In the genomic region with DNA sequence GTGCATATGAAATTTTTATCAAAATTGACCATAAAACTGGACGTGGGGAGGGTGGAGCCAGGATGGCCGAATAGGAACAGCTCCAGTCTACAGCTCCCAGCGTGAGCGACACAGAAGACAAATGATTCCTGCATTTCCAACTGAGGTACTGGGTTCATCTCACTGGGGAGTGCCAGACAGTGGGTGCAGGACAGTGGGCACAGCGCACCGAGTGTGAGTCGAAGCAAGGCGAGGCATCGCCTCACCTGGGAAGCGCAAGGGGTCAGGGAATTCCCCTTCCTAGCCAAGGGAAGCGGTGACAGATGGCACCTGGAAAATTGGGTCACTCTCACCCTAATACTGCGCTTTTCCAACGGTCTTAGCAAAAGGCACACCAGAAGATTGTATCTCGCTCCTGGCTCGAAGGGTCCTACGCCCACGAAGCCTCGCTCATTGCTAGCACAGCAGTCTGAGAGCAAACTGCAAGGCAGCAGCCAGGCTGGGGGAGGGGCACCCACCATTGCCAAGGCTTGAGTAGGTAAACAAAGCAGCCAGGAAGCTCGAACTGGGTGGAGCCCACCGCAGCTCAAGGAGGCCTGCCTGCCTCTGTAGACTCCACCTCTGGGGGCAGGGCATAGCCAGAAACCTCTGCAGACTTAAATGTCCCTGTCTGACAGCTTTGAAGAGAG, we compare ENCODE assay signal across 8 cellular contexts. TPM values are rescaled to one million over a fixed set of nuclear protein-coding genes. Genes with fewer than 3 reads are reported as not detected.
DNase-seq lines count a peak whose midpoint lies in the region; FAIRE-seq and TF ChIP-seq lines count a peak whose summit lies in the region.
"Not testable (repeated sequence)": the region's sequence is repeated elsewhere in the genome, so short reads cannot be mapped to it uniquely, and the experiment has no call there.

No MANE protein-coding gene starts in this region.

- H2BK5ac ChIP-seq in trophoblast cell (ENCODE audit: low read depth, low read length, poor library complexity), result peak overlapping the region; percentile 9

- H3K27ac ChIP-seq in AG04450 (ENCODE audit: low read depth, low read length); endodermal cell (ENCODE audit: low read depth, low read length); kidney (ENCODE audit: low read depth in 2 of 2, low read length in 2 of 2); trophoblast cell (ENCODE audit: low read depth, low read length): not testable (repeated sequence)

- peak overlapping the region; percentile 68 for H3K4me3 Mint-ChIP-seq in endodermal cell

- H2AFZ ChIP-seq in Loucy (ENCODE audit: low read length) (peak overlapping the region; percentile 49; the same call in 1 of the 2 replicates), trophoblast cell (ENCODE audit: insufficient read depth, low read length, poor library complexity) (peak overlapping the region; percentile 56)

- not testable (repeated sequence) for H3F3A ChIP-seq in Loucy (ENCODE audit: low read depth)

- POLR2A ChIA-PET in AG04450 (lab: Yijun Ruan, JAX), result not testable (repeated sequence)

- H3K23ac ChIP-seq in trophoblast cell (ENCODE audit: low read length), result not testable (repeated sequence)

- H3K79me2 ChIP-seq in Loucy (ENCODE audit: insufficient read depth, low read length); trophoblast cell (ENCODE audit: control insufficient read depth, insufficient read depth, low read length, poor library complexity): not testable (repeated sequence)

- not testable (repeated sequence) for H3K9me2 ChIP-seq in Loucy (replicated peaks; ENCODE audit: low read depth, low read length)

- H3K9me3 ChIP-seq in AG04450 (ENCODE audit: control insufficient read depth, insufficient read depth, low read length); Loucy (ENCODE audit: insufficient read depth, low read depth, low read length); endodermal cell (ENCODE audit: control insufficient read depth, low read length); kidney (ENCODE audit: control insufficient read depth in 1 of 2, low read length in 2 of 2); trophoblast cell (ENCODE audit: insufficient read depth, low read depth, low read length): not testable (repeated sequence)

- H2AK5ac ChIP-seq in trophoblast cell (ENCODE audit: low read length), result not testable (repeated sequence)

- H3K27me3 Mint-ChIP-seq in endodermal cell (ENCODE audit: insufficient read depth), result not testable (repeated sequence)

- H3K4me3 ChIP-seq in AG04450 (ENCODE audit: low read depth, low read length) (peak overlapping the region; percentile 20; the same call in 1 of the 2 replicates), endodermal cell (ENCODE audit: low read length) (peak overlapping the region; percentile 72), kidney (ENCODE audit: low read length in 2 of 2) (peak overlapping the region; percentile 42 to 72), trophoblast cell (ENCODE audit: low read depth, low read length) (peak overlapping the region; percentile 41)
- H3K4me3 ChIP-seq in Loucy (ENCODE audit: low read length, poor library complexity, severe bottlenecking), result not testable (repeated sequence)

- H3K27me3 ChIP-seq in AG04450 (ENCODE audit: control insufficient read depth, insufficient read depth, low read length); Loucy (ENCODE audit: insufficient read depth, low read length, poor library complexity, severe bottlenecking); endodermal cell (ENCODE audit: control insufficient read depth, insufficient read depth, low read length, poor library complexity, severe bottlenecking); trophoblast cell (ENCODE audit: insufficient read depth, low read length): not testable (repeated sequence)

- peak overlapping the region; percentile 49 for H3K18ac ChIP-seq in trophoblast cell (ENCODE audit: low read length)

- not testable (repeated sequence) for H3K4me1 Mint-ChIP-seq in endodermal cell

- not testable (repeated sequence) for H3K4me1 ChIP-seq in Loucy (ENCODE audit: insufficient read depth, low read length, poor library complexity, severe bottlenecking); endodermal cell (ENCODE audit: control insufficient read depth, insufficient read depth, low read length); kidney (ENCODE audit: control insufficient read depth in 1 of 2, insufficient read depth in 1 of 2, low read depth in 1 of 2, low read length in 2 of 2); trophoblast cell (ENCODE audit: control insufficient read depth in 1 of 2, insufficient read depth in 2 of 2, low read length in 2 of 2)

- not testable (repeated sequence) for H3K4me2 ChIP-seq in Loucy (ENCODE audit: low read depth, low read length, poor library complexity, severe bottlenecking)
- peak overlapping the region; percentile 46 for H3K4me2 ChIP-seq in trophoblast cell (ENCODE audit: low read length)

- not testable (repeated sequence) for TF ChIP-seq CTCF in AG04450 (IDR thresholded peaks at IDR 0.05; ENCODE audit: low read depth, low read length); Loucy (conservative IDR thresholded peaks at IDR 0.05; ENCODE audit: low read length); kidney (IDR thresholded peaks at IDR 0.05; ENCODE audit: borderline replicate concordance, extremely low read depth, insufficient read depth)
- peak; percentile 21 for TF ChIP-seq CTCF in endodermal cell (conservative IDR thresholded peaks at IDR 0.05)

- H4K8ac ChIP-seq in trophoblast cell (ENCODE audit: low read depth, low read length), result peak overlapping the region; percentile 80

- not testable (repeated sequence) for H3K9ac ChIP-seq in Loucy (ENCODE audit: low read depth, low read length, poor library complexity, severe bottlenecking); endodermal cell (ENCODE audit: extremely low read depth, low read length, poor library complexity, severe bottlenecking)
- H3K9ac ChIP-seq in kidney (ENCODE audit: low read length in 2 of 2) (peak overlapping the region in 1 of 2 donors; percentile 10), trophoblast cell (ENCODE audit: low read length) (peak overlapping the region; percentile 62)

- peak overlapping the region; percentile 20 for H2BK120ac ChIP-seq in trophoblast cell (ENCODE audit: insufficient read depth, low read length, poor library complexity)

- peak overlapping the region; percentile 39 for H3K14ac ChIP-seq in trophoblast cell (ENCODE audit: low read length)

- not testable (repeated sequence) for H3K36me3 ChIP-seq in Loucy (ENCODE audit: insufficient read depth, low read length); endodermal cell (ENCODE audit: control insufficient read depth, insufficient read depth, low read length); kidney (ENCODE audit: control insufficient read depth in 1 of 2, insufficient read depth in 2 of 2, low read length in 2 of 2); trophoblast cell (ENCODE audit: control insufficient read depth in 1 of 2, insufficient read depth in 2 of 2, low read length in 2 of 2)

- not testable (repeated sequence) for H3K79me1 ChIP-seq in trophoblast cell (ENCODE audit: low read length)

- peak overlapping the region; percentile 87 for H4K91ac ChIP-seq in trophoblast cell (ENCODE audit: low read depth, low read length)

- peaks cover 11% of the 10 kb centered on the region for H3K9me3 Mint-ChIP-seq in endodermal cell

- WGBS in endodermal cell (ENCODE audit: insufficient coverage in 1 of 2, insufficient read length in 1 of 2), 2 experiments, result 40 to 50% methylated on average over 13 to 20 of the region's 20 CpGs
- no CpG with 5 or more reads among the region's 20 CpGs for WGBS in trophoblast cell (ENCODE audit: extremely low coverage, insufficient coverage, insufficient read length)

- peak overlapping the region; percentile 12 for H3K4ac ChIP-seq in trophoblast cell (ENCODE audit: low read depth, low read length)

- not testable (repeated sequence) for FAIRE-seq in kidney (lab: Jason Lieb, UNC)

- not testable (repeated sequence) for H4K20me1 ChIP-seq in Loucy (ENCODE audit: insufficient read depth, low read length, poor library complexity, severe bottlenecking)

- CTCF ChIA-PET in AG04450 (lab: Charles Lee), result interaction anchor here (0.6 to 1.3 kb wide), 2 partner anchors 105 to 160 kb away, joined by 3 to 4 read pairs; no protein-coding TSS in a partner anchor

- DNase-seq in AG04450 (ENCODE audit: low read depth, low spot score); trophoblast cell: not testable (repeated sequence)
- DNase-seq in activated CD4-positive, alpha-beta T cell treated with anti-CD3 and anti-CD28 coated beads for 48 hours, result peak; percentile 63
- peak; percentile 43 for DNase-seq in activated gamma-delta T cell treated with anti-CD3 and anti-CD28 coated beads, Interleukin-2, amount 50 U/mL, for 16 hours (ENCODE audit: low read depth)
- DNase-seq in endodermal cell (peak; percentile 78), kidney (peak; percentile 84)
- DNase-seq in stimulated activated CD8-positive, alpha-beta memory T cell treated with anti-CD3 and anti-CD28 coated beads, Interleukin-15, amount 100 ng/mL, for 4 hours (ENCODE audit: low read depth in 2 of 2), result peak; percentile 35 to 39

- peaks cover 21% of the 10 kb centered on the region for H3K36me3 Mint-ChIP-seq in endodermal cell (ENCODE audit: low read depth)

- peak overlapping the region; percentile 35 for H4K12ac ChIP-seq in trophoblast cell (ENCODE audit: low read depth, low read length)

- not testable (repeated sequence) for H2BK12ac ChIP-seq in trophoblast cell (ENCODE audit: low read length)

- H3K27ac Mint-ChIP-seq in endodermal cell, result peak overlapping the region; percentile 91

- intact Hi-C loops in kidney (cut with DNase I), result not testable (repeated sequence)

RNA-seq across cellular contexts. Expression of gene RABL3, which starts 23.0 kb away (rescaled TPM):
- 7.9 and 9.3 TPM in 2 replicates for polyA plus RNA-seq in AG04450 (2011; rRNA removed)
- 3.8 and 6.1 TPM in 2 replicates for polyA minus RNA-seq in AG04450 (2011; rRNA and poly(A)+ RNA removed)
- 10 to 100 TPM; 19.6 to 23.0 TPM for total RNA-seq in endodermal cell
- polyA plus RNA-seq in endodermal cell (2013, experiment 1 of 2), result 16.7 TPM
- polyA plus RNA-seq in endodermal cell (2013, experiment 2 of 2), result 14.5 TPM
- total RNA-seq in kidney, result 30.1 TPM
- 16.9 TPM for polyA plus RNA-seq in kidney (ENCODE audit: insufficient read depth, low read depth, low replicate concordance)
- polyA plus RNA-seq in trophoblast cell (2013), result 11.5 and 12.3 TPM in 2 replicates

RNA-seq across cellular contexts. Expression of gene GTF2E1, which starts 23.2 kb away (rescaled TPM):
- polyA plus RNA-seq in AG04450 (2011; rRNA removed), result 12.8 and 15.5 TPM in 2 replicates
- polyA minus RNA-seq in AG04450 (2011; rRNA and poly(A)+ RNA removed), result 25.1 and 26.8 TPM in 2 replicates
- total RNA-seq in endodermal cell, result 10 to 100 TPM; 42.6 to 51.1 TPM
- polyA plus RNA-seq in endodermal cell (2013, experiment 1 of 2), result 27.9 TPM
- 27.2 TPM for polyA plus RNA-seq in endodermal cell (2013, experiment 2 of 2)
- 19.4 TPM for total RNA-seq in kidney
- 5.4 TPM for polyA plus RNA-seq in kidney (ENCODE audit: insufficient read depth, low read depth, low replicate concordance)
- polyA plus RNA-seq in trophoblast cell (2013), result 34.9 and 35.9 TPM in 2 replicates

RNA-seq across cellular contexts. Expression of gene HGD, which starts 37.3 kb away (rescaled TPM):
- 0.14 and 0.15 TPM in 2 replicates for polyA plus RNA-seq in AG04450 (2011; rRNA removed)
- 0.97 TPM in 1 of 2 replicates, not detected in the other for polyA minus RNA-seq in AG04450 (2011; rRNA and poly(A)+ RNA removed)
- not detected for total RNA-seq in endodermal cell
- 1.1 TPM for polyA plus RNA-seq in endodermal cell (2013, experiment 1 of 2)
- not detected for polyA plus RNA-seq in endodermal cell (2013, experiment 2 of 2)
- 72.0 TPM for total RNA-seq in kidney
- 251 TPM for polyA plus RNA-seq in kidney (ENCODE audit: insufficient read depth, low read depth, low replicate concordance)
- 0.08 and 0.26 TPM in 2 replicates for polyA plus RNA-seq in trophoblast cell (2013)

Comparison
In these comparisons a context has a peak if more than half of its experiments do, and no peak if none do; other contexts are left out.
1. RNA of gene HGD, which starts 37.3 kb away (total RNA-seq): 72.0 TPM in kidney (single experiment); not detected in endodermal cell; every median in the first group is over 10 times any median in the second.